ENCODE assay signal across 24 cellular contexts in genomic region chr2:240229005-240229404, GRCh38.
"Had no signal": no experiment of that assay in that cellular context is flagged by ENCODE, and none has a peak within 500 bp of the region (broad histone marks: within the 10 kb centered on the region; RNA-seq: fewer than 3 reads in every experiment).

No MANE protein-coding gene starts in this region.

- H3K4me3 ChIP-seq: left lung, lower lobe of right lung, pancreas, prostate gland, sigmoid colon, spleen, tibial nerve, uterus had no signal

- DNase-seq: immature natural killer cell; left colon; left lung; lower lobe of right lung; mesenchymal stem cell; naive thymus-derived CD8-positive, alpha-beta T cell; nucleus accumbens; pancreas; posterior cingulate gyrus; retina; right cardiac atrium; small intestine; spleen; stimulated activated CD4-positive, alpha-beta T cell treated with anti-CD3 and anti-CD28 coated beads, Interleukin-4, amount 100 ng/mL, for 24 hours; stimulated activated naive CD4-positive, alpha-beta T cell treated with Interleukin-2 at 50 U/mL for 16 hours; stimulated activated naive CD8-positive, alpha-beta T cell treated with anti-CD3 and anti-CD28 coated beads, Interleukin-15, amount 100 ng/mL, for 72 hours; substantia nigra; uterus had no signal

- H3K4me1 ChIP-seq: prostate gland, uterus had no signal

- ATAC-seq: left colon; left lung; lower lobe of right lung; naive thymus-derived CD8-positive, alpha-beta T cell; pancreas; right cardiac atrium; stimulated activated effector memory CD8-positive, alpha-beta T cell treated with anti-CD3 and anti-CD28 coated beads, Interleukin-12 subunit alpha, Interleukin-12 subunit beta, amount 100 ng/mL, for 72 hours; stimulated activated naive CD8-positive, alpha-beta T cell treated with anti-CD3 and anti-CD28 coated beads, Interleukin-15, amount 100 ng/mL, for 72 hours had no signal

- H3K36me3 ChIP-seq: left lung, lower lobe of right lung, pancreas, prostate gland, sigmoid colon, spleen, tibial nerve, uterus had no signal

- FAIRE-seq: islet of Langerhans, kidney, pancreas, small intestine had no signal

- H3K27me3 ChIP-seq: pancreas, tibial nerve, uterus had no signal

- H3K27ac ChIP-seq: left lung, lower lobe of right lung, pancreas, prostate gland, sigmoid colon, spleen, tibial nerve, uterus had no signal

- H3K9me3 ChIP-seq: lower lobe of right lung, pancreas, prostate gland had no signal
